In the genomic region with DNA sequence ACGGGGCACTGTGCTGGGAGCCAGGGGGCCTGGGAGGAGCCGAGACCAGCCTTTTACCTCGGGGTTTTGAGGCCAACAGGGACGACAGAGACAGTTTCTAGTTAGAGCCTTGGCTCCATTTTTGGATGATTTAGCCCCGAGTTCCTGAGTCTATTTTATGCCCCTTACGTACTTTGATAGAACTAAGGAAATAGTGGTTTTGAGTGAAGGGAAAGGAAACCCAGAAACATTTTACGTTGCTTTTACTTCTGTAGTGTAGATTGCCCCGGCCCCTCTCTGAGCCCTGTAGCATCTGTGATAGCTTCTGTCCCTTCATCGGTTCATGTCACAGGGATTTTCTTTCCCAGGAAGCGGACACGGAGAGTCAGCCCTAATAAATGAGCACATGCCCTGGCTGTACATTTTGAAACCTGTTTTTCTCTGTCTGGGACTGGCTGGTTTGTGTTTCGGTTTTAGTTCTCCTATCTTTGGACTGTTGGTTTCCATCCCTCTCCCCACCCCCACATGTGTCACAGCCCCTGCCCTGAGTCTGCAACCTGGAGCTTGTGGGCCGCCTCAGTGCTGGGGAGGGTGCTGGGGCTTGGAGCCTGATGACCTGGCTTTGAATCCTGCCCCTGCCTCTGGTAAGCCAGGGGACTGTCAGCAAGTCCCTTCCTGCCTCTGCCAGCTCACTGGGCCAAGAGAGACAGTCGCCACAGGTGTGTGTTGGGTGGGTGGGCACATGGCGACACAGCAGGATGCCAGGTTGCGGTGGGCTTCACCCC, we compare ENCODE assay signal across 8 cellular contexts. TPM values are rescaled to one million over a fixed set of nuclear protein-coding genes. Genes with fewer than 3 reads are reported as not detected.
DNase-seq lines count a peak whose midpoint lies in the region; ATAC-seq lines count a peak whose summit lies in the region.

No MANE protein-coding gene starts in this region.

- in situ Hi-C loops in G401 (cut with HindIII; ENCODE audit: low sequenced_read_pairs), result no loop called here

- ATAC-seq in GM18909 (IDR thresholded peaks at IDR 0.05; ENCODE audit: poor library complexity, unreplicated experiment) (peak; percentile 59), HG03097 (IDR thresholded peaks at IDR 0.05; ENCODE audit: low FRiP score, unreplicated experiment) (peak; percentile 54)
- peak; percentile 86 to 89 for ATAC-seq in activated CD4-positive, CD25-positive, alpha-beta regulatory T cell treated with anti-CD3 and anti-CD28 coated beads, Interleukin-2, amount 50 U/mL, for 24 hours

- peak overlapping the region; percentile 41 for H3K4me3 ChIP-seq in effector memory CD4-positive, alpha-beta T cell (ENCODE audit: insufficient read depth, low read depth, low read length, poor library complexity, severe bottlenecking)

- H3K4me1 ChIP-seq in effector memory CD4-positive, alpha-beta T cell (ENCODE audit: control insufficient read depth, insufficient read depth, low read length, poor library complexity, severe bottlenecking), result peaks cover 56% of the 10 kb centered on the region

- no peaks in the 10 kb centered on the region for H3K36me3 ChIP-seq in effector memory CD4-positive, alpha-beta T cell (ENCODE audit: control insufficient read depth, insufficient read depth, low read length)

- H3K27ac ChIP-seq in effector memory CD4-positive, alpha-beta T cell (ENCODE audit: insufficient read depth, low read length, poor library complexity, severe bottlenecking), result peak overlapping the region; percentile 98

- H3K27me3 ChIP-seq in effector memory CD4-positive, alpha-beta T cell (replicated peaks; ENCODE audit: control insufficient read depth, insufficient read depth, low read length, poor library complexity, severe bottlenecking), result no peaks in the 10 kb centered on the region

- no peaks in the 10 kb centered on the region for H3K9me3 ChIP-seq in effector memory CD4-positive, alpha-beta T cell (ENCODE audit: control insufficient read depth, low read length)

- peak; percentile 53 to 62 (median 55) for DNase-seq in effector memory CD4-positive, alpha-beta T cell
- DNase-seq in stimulated activated CD4-positive, alpha-beta T cell treated with anti-CD3 and anti-CD28 coated beads, Interleukin-4, amount 100 ng/mL, for 4 hours, result peak; percentile 65 to 86
- DNase-seq in G401 (ENCODE audit: low spot score) (no peak), NCI-H524 (lab: John Stamatoyannopoulos, UW) (no peak), KG1 (lab: John Stamatoyannopoulos, UW) (no peak)

RNA-seq across cellular contexts. Expression of a gene that starts 6.9 kb away (rescaled TPM):
- 106 and 147 TPM in 2 replicates for total RNA-seq in G401 (2014; rRNA removed; shearing (Covaris generic))

RNA-seq across cellular contexts. Expression of a gene that starts 30.3 kb away (rescaled TPM):
- total RNA-seq in G401 (2014; rRNA removed; shearing (Covaris generic)), result 25.2 and 25.9 TPM in 2 replicates

RNA-seq across cellular contexts. Expression of a gene that starts 38.2 kb away (rescaled TPM):
- total RNA-seq in G401 (2014; rRNA removed; shearing (Covaris generic)), result 35.9 and 73.3 TPM in 2 replicates

RNA-seq across cellular contexts. Expression of a gene that starts 38.3 kb away (rescaled TPM):
- total RNA-seq in G401 (2014; rRNA removed; shearing (Covaris generic)), result 60.6 and 75.4 TPM in 2 replicates

RNA-seq across cellular contexts. Expression of a gene that starts 52.3 kb away (rescaled TPM):
- total RNA-seq in G401 (2014; rRNA removed; shearing (Covaris generic)), result 53.6 and 57.6 TPM in 2 replicates

Comparison
In these comparisons a context has a peak if more than half of its experiments do, and no peak if none do; other contexts are left out.
1. DNase-seq: peak in effector memory CD4-positive, alpha-beta T cell (3 of 3) and stimulated activated CD4-positive, alpha-beta T cell treated with anti-CD3 and anti-CD28 coated beads, Interleukin-4, amount 100 ng/mL, for 4 hours (2 of 2); none in G401 (single experiment), NCI-H524 (0 of 2) and KG1 (single experiment).
2. Peak in every context shown above with its lines, with median percentiles within 50 percentile points of each other: ATAC-seq.